Comparison of ENCODE assay signal across 16 cellular contexts in the genomic region with DNA sequence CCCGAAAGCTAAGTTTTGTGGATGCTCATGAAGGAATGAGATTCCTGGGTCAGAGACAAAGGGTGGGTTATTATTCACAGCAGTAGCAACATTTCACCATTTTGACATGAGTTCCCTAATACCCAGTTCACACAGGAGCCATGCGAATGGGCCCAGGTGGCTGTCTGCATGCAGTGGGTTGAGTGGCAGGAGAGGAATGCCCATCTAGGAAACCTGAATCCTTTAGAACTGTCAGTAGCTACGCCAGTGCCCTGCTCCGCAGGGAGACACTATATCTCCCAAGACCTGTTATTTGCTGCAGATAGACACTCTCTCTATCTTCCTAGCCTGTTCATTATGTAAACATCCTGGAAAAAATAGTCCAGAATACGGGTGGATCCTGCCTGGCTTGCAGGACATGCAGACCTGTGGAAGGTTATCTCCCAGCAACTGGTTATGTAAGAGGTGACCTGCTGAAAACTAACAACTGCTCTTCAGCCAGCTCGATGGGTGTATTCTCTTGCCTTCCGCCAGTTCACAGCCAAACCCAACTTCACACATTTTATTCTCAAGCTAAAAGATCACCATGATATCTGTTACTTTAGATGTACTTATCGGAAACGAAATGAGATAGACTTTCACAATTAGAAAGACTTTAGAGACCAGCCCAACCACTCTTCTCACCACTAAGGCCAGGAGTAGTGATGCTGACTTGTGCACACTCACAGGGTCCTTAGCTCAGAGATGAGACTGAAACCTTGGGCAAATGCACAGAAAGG. TPM values are rescaled to one million over a fixed set of nuclear protein-coding genes. Genes with fewer than 3 reads are reported as not detected.
DNase-seq lines count a peak whose midpoint lies in the region; ATAC-seq, FAIRE-seq and TF ChIP-seq lines count a peak whose summit lies in the region.
"Had no signal": no experiment of that assay in that cellular context is flagged by ENCODE, and none has a peak within 500 bp of the region (broad histone marks: within the 10 kb centered on the region; RNA-seq: fewer than 3 reads in every experiment).

No MANE protein-coding gene starts in this region.

- intact Hi-C loops in CD4-positive, alpha-beta T cell (cut with DNase I, micrococcal nuclease), result no loop called here

- no peak overlapping the region for H3K4me2 ChIP-seq in A549
- H3K4me2 ChIP-seq: hepatocyte had no signal

- CTCF ChIA-PET in A549 (lab: Yijun Ruan, JAX), result interaction anchor here (0.8 to 1.8 kb wide), 2 partner anchors 12 to 73 kb away, joined by 3 to 4 read pairs; no protein-coding TSS in a partner anchor
- CTCF ChIA-PET in CD4-positive, alpha-beta T cell (lab: Charles Lee), result interaction anchor here (2.1 kb wide), 1 partner anchor 11 kb away, joined by 7 read pairs; no protein-coding TSS in a partner anchor
- CTCF ChIA-PET in activated CD4-positive, alpha-beta memory T cell treated with anti-CD3 and anti-CD28 coated beads, Interleukin-2, amount 10 ng/mL, durations not matched to agents 7 days and 5 days (lab: Charles Lee), result interaction anchor here (0.7 to 7.0 kb wide), 7 partner anchors 11 to 392 kb away, joined by 3 to 30 read pairs (median 9); no protein-coding TSS in a partner anchor

- no peaks in the 10 kb centered on the region for H3K9me3 Mint-ChIP-seq in CD4-positive, alpha-beta T cell
- H3K9me3 Mint-ChIP-seq in activated CD4-positive, alpha-beta memory T cell treated with anti-CD3 and anti-CD28 coated beads, Interleukin-2, amount 10 ng/mL, durations not matched to agents 7 days and 5 days, result no peaks in the 10 kb centered on the region
- H3K9me3 Mint-ChIP-seq in naive thymus-derived CD8-positive, alpha-beta T cell, result no peaks in the 10 kb centered on the region

- DNase-seq in A549 (ENCODE audit: low read depth in 1 of 2, low spot score in 1 of 2), result no peak
- DNase-seq in CD4-positive, alpha-beta T cell, result no peak
- DNase-seq in activated CD4-positive, alpha-beta memory T cell treated with anti-CD3 and anti-CD28 coated beads, Interleukin-2, amount 10 ng/mL, durations not matched to agents 7 days and 5 days, result peak; percentile 54
- DNase-seq in naive thymus-derived CD8-positive, alpha-beta T cell, result no peak
- no peak for DNase-seq in NCI-H2029 (lab: John Stamatoyannopoulos, UW)
- DNase-seq: NCI-H1092; NCI-H524 treated with DMSO at 0.1 percent for 48 hours; stimulated activated CD4-positive, alpha-beta T cell treated with anti-CD3 and anti-CD28 coated beads, Interleukin-1b, Interleukin-23, amount 100 ng/mL, for 48 hours; stimulated activated naive CD4-positive, alpha-beta T cell treated with Interleukin-2 at 50 U/mL for 16 hours had no signal

- no peaks in the 10 kb centered on the region for H3K27me3 ChIP-seq in CD4-positive, alpha-beta T cell (ENCODE audit: control insufficient read depth, insufficient read depth, low read length)
- H3K27me3 ChIP-seq: cardiac muscle cell, hepatocyte had no signal

- peaks cover 72% of the 10 kb centered on the region for H3K4me1 ChIP-seq in A549

- FAIRE-seq in A549 (lab: Jason Lieb, UNC), result no peak

- TF ChIP-seq CTCF in A549 (IDR thresholded peaks at IDR 0.05), result no peak
- no peak for TF ChIP-seq CTCF in CD4-positive, alpha-beta T cell (IDR thresholded peaks at IDR 0.05)

- H3K27ac Mint-ChIP-seq in CD4-positive, alpha-beta T cell, result peak overlapping the region; percentile 98
- peak overlapping the region; percentile 84 for H3K27ac Mint-ChIP-seq in activated CD4-positive, alpha-beta memory T cell treated with anti-CD3 and anti-CD28 coated beads, Interleukin-2, amount 10 ng/mL, durations not matched to agents 7 days and 5 days
- H3K27ac Mint-ChIP-seq in naive thymus-derived CD8-positive, alpha-beta T cell, result peak overlapping the region in 9 of 10 donors; percentile 76 to 95 (median 88)

- TF ChIP-seq RAD21 in A549 (conservative IDR thresholded peaks at IDR 0.05 in 1 of 2, IDR thresholded peaks at IDR 0.05 in 1 of 2), result no peak

- H3K27me3 Mint-ChIP-seq in CD4-positive, alpha-beta T cell, result no peaks in the 10 kb centered on the region
- no peaks in the 10 kb centered on the region for H3K27me3 Mint-ChIP-seq in activated CD4-positive, alpha-beta memory T cell treated with anti-CD3 and anti-CD28 coated beads, Interleukin-2, amount 10 ng/mL, durations not matched to agents 7 days and 5 days
- H3K27me3 Mint-ChIP-seq in naive thymus-derived CD8-positive, alpha-beta T cell, result no peaks in the 10 kb centered on the region

- no peaks in the 10 kb centered on the region for H3K9me3 ChIP-seq in A549
- H3K9me3 ChIP-seq in CD4-positive, alpha-beta T cell (ENCODE audit: control insufficient read depth, low read length), result no peaks in the 10 kb centered on the region

- POLR2A ChIA-PET in A549 (lab: Yijun Ruan, JAX), result no interaction called here
- POLR2A ChIA-PET in CD4-positive, alpha-beta T cell (lab: Charles Lee), result interaction anchor here (0.8 to 1.8 kb wide), 5 partner anchors 8 to 59 kb away, joined by 3 to 6 read pairs (median 5); partner anchors contain the start of gene MBP
- POLR2A ChIA-PET in activated CD4-positive, alpha-beta memory T cell treated with anti-CD3 and anti-CD28 coated beads, Interleukin-2, amount 10 ng/mL, durations not matched to agents 7 days and 5 days (lab: Charles Lee), result interaction anchor here (0.9 to 15.2 kb wide), 7 partner anchors 8 to 75 kb away, joined by 3 to 437 read pairs (median 16); partner anchors contain the start of gene MBP
- POLR2A ChIA-PET in naive thymus-derived CD8-positive, alpha-beta T cell (lab: Charles Lee), result interaction anchor here (1.3 kb wide), 1 partner anchor 11 kb away, joined by 3 read pairs; no protein-coding TSS in a partner anchor

- H3K36me3 Mint-ChIP-seq in CD4-positive, alpha-beta T cell (ENCODE audit: low read depth), result peaks cover 78% of the 10 kb centered on the region
- H3K36me3 Mint-ChIP-seq in activated CD4-positive, alpha-beta memory T cell treated with anti-CD3 and anti-CD28 coated beads, Interleukin-2, amount 10 ng/mL, durations not matched to agents 7 days and 5 days (ENCODE audit: low read depth), result peaks cover 78% of the 10 kb centered on the region
- H3K36me3 Mint-ChIP-seq in naive thymus-derived CD8-positive, alpha-beta T cell, result peaks cover 0 to 49% (median 1%) of the 10 kb centered on the region in 3 donors

- TF ChIP-seq EP300 in A549 (IDR thresholded peaks at IDR 0.05), result no peak

- peak overlapping the region; percentile 92 to 95; a peak in 5 of 6 replicates for H3K27ac ChIP-seq in A549
- peak overlapping the region; percentile 22 for H3K27ac ChIP-seq in CD4-positive, alpha-beta T cell (ENCODE audit: low read depth, low read length)
- H3K27ac ChIP-seq: cardiac muscle cell had no signal

- no peak for TF ChIP-seq POLR2A in A549 (IDR thresholded peaks at IDR 0.05; ENCODE audit: low read length)

- ATAC-seq in A549 (no peak), GM19023 (IDR thresholded peaks at IDR 0.05; ENCODE audit: unreplicated experiment) (no peak), GM19324 (IDR thresholded peaks at IDR 0.05; ENCODE audit: low FRiP score, unreplicated experiment) (no peak), GM21786 (IDR thresholded peaks at IDR 0.05; ENCODE audit: unreplicated experiment) (no peak)
- ATAC-seq in CD4-positive, alpha-beta T cell (ENCODE audit: poor library complexity), result no peak
- no peak for ATAC-seq in naive thymus-derived CD8-positive, alpha-beta T cell
- ATAC-seq: Right ventricle myocardium inferior had no signal

- 88% methylated on average over 9 of the region's 9 CpGs for WGBS in A549 (ENCODE audit: missing lambda C conversion rate)

- no peak overlapping the region for H3K4me3 ChIP-seq in A549
- H3K4me3 ChIP-seq: cardiac muscle cell, hepatocyte, lung had no signal

- peak overlapping the region; percentile 36 for H3K4me3 Mint-ChIP-seq in CD4-positive, alpha-beta T cell
- H3K4me3 Mint-ChIP-seq in activated CD4-positive, alpha-beta memory T cell treated with anti-CD3 and anti-CD28 coated beads, Interleukin-2, amount 10 ng/mL, durations not matched to agents 7 days and 5 days, result no peak overlapping the region
- peak overlapping the region in 5 of 10 donors; percentile 1 to 70 (median 29) for H3K4me3 Mint-ChIP-seq in naive thymus-derived CD8-positive, alpha-beta T cell

- peaks cover 89% of the 10 kb centered on the region for H3K4me1 Mint-ChIP-seq in CD4-positive, alpha-beta T cell (ENCODE audit: low read depth)
- H3K4me1 Mint-ChIP-seq in activated CD4-positive, alpha-beta memory T cell treated with anti-CD3 and anti-CD28 coated beads, Interleukin-2, amount 10 ng/mL, durations not matched to agents 7 days and 5 days, result peaks cover 86% of the 10 kb centered on the region
- H3K4me1 Mint-ChIP-seq in naive thymus-derived CD8-positive, alpha-beta T cell, result peaks cover 35 to 90% (median 83%) of the 10 kb centered on the region in 4 donors

TF ChIP-seq in A549, 52 proteins besides CTCF, POLR2A, EP300 and RAD21 (continues in another document):
- TF ChIP-seq RNF2 (IDR thresholded peaks at IDR 0.05; ENCODE audit: borderline replicate concordance, low read depth), result no peak
- no peak for TF ChIP-seq FOSB (CRISPR knock-in tag; IDR thresholded peaks at IDR 0.05)
- TF ChIP-seq PBX3 (IDR thresholded peaks at IDR 0.05), result no peak
- no peak for TF ChIP-seq TP53 (CRISPR knock-in tag; IDR thresholded peaks at IDR 0.05)
- TF ChIP-seq HOXB13 (CRISPR knock-in tag; IDR thresholded peaks at IDR 0.05; ENCODE audit: low read depth), result no peak
- no peak for TF ChIP-seq ZSCAN20 (CRISPR knock-in tag; IDR thresholded peaks at IDR 0.05)
- TF ChIP-seq CHD4 (IDR thresholded peaks at IDR 0.05; ENCODE audit: borderline replicate concordance), result no peak

RNA-seq across cellular contexts. Expression of gene MBP, which starts 59.1 kb away (rescaled TPM):
- polyA plus RNA-seq in A549 (2011; rRNA removed), result 28.6 and 33.1 TPM in 2 replicates
- 7.0 and 7.3 TPM in 2 replicates for polyA plus RNA-seq in A549 (2012; cell fraction: cytosol; rRNA removed)
- 8.4 and 9.6 TPM in 2 replicates for polyA plus RNA-seq in A549 (2012; cell fraction: nucleus; rRNA removed)
- 8.5 to 9.0 TPM (median 8.6 TPM) in 3 replicates for polyA plus RNA-seq in A549 (2017; fragmentation: RNase III; extraction: RNeasy Plus Mini Kit Qiagen cat#74134 plus additional on column Dnase treatment)
- polyA minus RNA-seq in A549 (2011; rRNA and poly(A)+ RNA removed), result 31.0 and 39.2 TPM in 2 replicates
- total RNA-seq in CD4-positive, alpha-beta T cell, result 10 to 100 TPM; 75.4 to 79.2 TPM
- 10 to 100 TPM; 81.4 to 95.3 TPM for total RNA-seq in activated CD4-positive, alpha-beta memory T cell treated with anti-CD3 and anti-CD28 coated beads, Interleukin-2, amount 10 ng/mL, durations not matched to agents 7 days and 5 days
- total RNA-seq in naive thymus-derived CD8-positive, alpha-beta T cell, result 100 to 1,000 TPM in 1 of 2 experiments, 10 to 100 TPM in 1; 99.9 to 108 TPM
- polyA plus RNA-seq in naive thymus-derived CD8-positive, alpha-beta T cell, result 100 to 1,000 TPM in 2 of 3 donors, 10 to 100 TPM in 1; 89.2 to 148 (median 105) TPM
